ENCODE assay signal across 4 cellular contexts in genomic region chr2:173834124-173834523, GRCh38.
"Had no signal": no experiment of that assay in that cellular context is flagged by ENCODE, and none has a peak within 500 bp of the region (broad histone marks: within the 10 kb centered on the region; RNA-seq: fewer than 3 reads in every experiment).

No MANE protein-coding gene starts in this region.

- ATAC-seq: GM23338 had no signal

- H3K4me3 Mint-ChIP-seq: GM23338, H9 had no signal

- DNase-seq: H9, HCEC 1CT, IMR-90 had no signal

- H3K4me2 ChIP-seq: GM23338 had no signal

- H3K4me3 ChIP-seq: GM23338 had no signal

- H2AFZ ChIP-seq: GM23338 had no signal

- H3K27ac Mint-ChIP-seq: GM23338, H9 had no signal
